In genomic region chr13:51833980-51834379, GRCh38 we compare ENCODE assay signal across 20 cellular contexts. TPM values are rescaled to one million over a fixed set of nuclear protein-coding genes. Genes with fewer than 3 reads are reported as not detected.
"Had no signal": no experiment of that assay in that cellular context is flagged by ENCODE, and none has a peak within 500 bp of the region (broad histone marks: within the 10 kb centered on the region; RNA-seq: fewer than 3 reads in every experiment).

No MANE protein-coding gene starts in this region.

- DNase-seq: activated CD4-positive, alpha-beta memory T cell treated with anti-CD3 and anti-CD28 coated beads for 36 hours; activated CD4-positive, alpha-beta T cell treated with anti-CD3 and anti-CD28 coated beads, Interleukin-2, amount 10 ng/mL, durations not matched to agents 24 days and 14 days; activated CD4-positive, CD25-positive, alpha-beta regulatory T cell treated with anti-CD3 and anti-CD28 coated beads, Interleukin-2, amount 50 U/mL, for 72 hours; activated CD8-positive, alpha-beta memory T cell treated with anti-CD3 and anti-CD28 coated beads, Interleukin-2, amount 50 U/mL, for 4 hours; activated naive CD4-positive, alpha-beta T cell treated with anti-CD3 and anti-CD28 coated beads, Interleukin-2, amount 50 U/mL, for 16 hours; activated naive CD8-positive, alpha-beta T cell treated with anti-CD3 and anti-CD28 coated beads, Interleukin-2, amount 50 U/mL, for 24 hours; activated T-cell treated with anti-CD3 and anti-CD28 coated beads, Interleukin-2, amount 50 U/mL, for 72 hours; amniotic stem cell; KBM-7; NCI-H1436; NCI-H187; NCI-H2081; PC-9; SHP77 treated with DMSO at 0.1 percent for 48 hours; T-helper 9 cell had no signal

- ATAC-seq: activated naive CD8-positive, alpha-beta T cell treated with anti-CD3 and anti-CD28 coated beads, Interleukin-2, amount 50 U/mL, for 24 hours; activated T-cell treated with anti-CD3 and anti-CD28 coated beads, Interleukin-2, amount 50 U/mL, for 72 hours; WTC11 had no signal

- H3K4me3 ChIP-seq: PC-9 had no signal

- H3K4me2 ChIP-seq: PC-9 had no signal

- H3K27ac ChIP-seq: PC-9 had no signal

- H2AFZ ChIP-seq: PC-9 had no signal

RNA-seq across cellular contexts. Expression of gene TMEM272, which starts 11.0 kb away (rescaled TPM):
- total RNA-seq: activated T-helper 2 cell treated with anti-CD3 and anti-CD28 coated beads, Interferon-gamma antibody, Interleukin-2, Interleukin-4, amounts not matched to agents 10 μg/mL and 5 μg/mL and 100 μg/mL, durations not matched to agents 14 hours and 24 hours and 36 hours; MCF 10A; PC-9; WTC11 had no signal

RNA-seq across cellular contexts. Expression of gene CCDC70, which starts 27.8 kb away (rescaled TPM):
- total RNA-seq: activated CD4-positive, alpha-beta memory T cell treated with anti-CD3 and anti-CD28 coated beads for 36 hours; activated CD4-positive, alpha-beta T cell treated with anti-CD3 and anti-CD28 coated beads, Interleukin-2, amount 10 ng/mL, durations not matched to agents 24 days and 14 days; activated T-helper 2 cell treated with anti-CD3 and anti-CD28 coated beads, Interferon-gamma antibody, Interleukin-2, Interleukin-4, amounts not matched to agents 10 μg/mL and 5 μg/mL and 100 μg/mL, durations not matched to agents 14 hours and 24 hours and 36 hours; astrocyte; MCF 10A; PC-9; SK-MEL-5; WTC11 had no signal
